Comparison of ENCODE assay signal across 14 cellular contexts in the genomic region with DNA sequence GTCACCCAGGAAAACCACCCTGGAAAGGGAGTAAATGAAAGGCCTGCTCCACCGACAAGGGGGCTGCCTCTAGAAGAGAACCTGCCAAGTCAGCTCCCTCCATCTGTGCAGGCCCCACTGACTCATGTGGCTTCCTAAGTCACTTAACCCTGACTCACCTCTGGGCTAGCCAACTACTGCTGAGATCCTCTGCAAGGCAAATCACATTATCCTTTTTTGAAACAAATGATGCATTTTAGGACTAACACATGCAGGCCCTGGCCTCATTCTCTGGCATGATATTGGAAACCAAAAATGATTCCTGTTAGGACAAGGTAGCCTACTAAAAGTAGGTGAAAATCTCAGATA.
A peak's percentile ranks its signal among the peaks of the same experiment; 100 is the strongest.
DNase-seq lines count a peak whose midpoint lies in the region; ATAC-seq, FAIRE-seq and TF ChIP-seq lines count a peak whose summit lies in the region.
"Had no signal": no experiment of that assay in that cellular context is flagged by ENCODE, and none has a peak within 500 bp of the region (broad histone marks: within the 10 kb centered on the region; RNA-seq: fewer than 3 reads in every experiment).

No MANE protein-coding gene starts in this region.

- H3K9me3 ChIP-seq in MG63 = no peaks in the 10 kb centered on the region
- no peaks in the 10 kb centered on the region; the same call in 2 of the 3 replicates for H3K9me3 ChIP-seq in GM12878 (replicated peaks; ENCODE audit: control insufficient read depth, insufficient read depth, low read length)
- no peaks in the 10 kb centered on the region for H3K9me3 ChIP-seq in Karpas-422 (ENCODE audit: low read length)
- H3K9me3 ChIP-seq: SJSA1 had no signal

- no peaks in the 10 kb centered on the region for H3K9me2 ChIP-seq in Karpas-422 (replicated peaks; ENCODE audit: insufficient read depth, low read length)

- intact Hi-C loops in GM12878 (cut with micrococcal nuclease; ENCODE audit: unreplicated experiment) (no loop called here), posterior vena cava (cut with DNase I) (no loop called here)

- no peak overlapping the region for H3K4me2 ChIP-seq in GM12878 (ENCODE audit: control insufficient read depth, insufficient read depth)
- H3K4me2 ChIP-seq in Karpas-422 (ENCODE audit: low read depth, low read length, poor library complexity, severe bottlenecking) = no peak overlapping the region

- H3K9ac ChIP-seq in GM12878 (ENCODE audit: control insufficient read depth, insufficient read depth, low read length) (no peak overlapping the region), Karpas-422 (ENCODE audit: low read length) (no peak overlapping the region)

- CTCF ChIA-PET in GM12878 (lab: Yijun Ruan, JAX) = no interaction called here

- BruUV-seq in GM12878 (replicated peaks; lab: Mats Ljungman, UMichigan) = no TSS peak

- TF ChIP-seq RAD21 in GM12878 (IDR thresholded peaks at IDR 0.05; ENCODE audit: insufficient read depth, low read depth, low read length) = no peak

- in situ Hi-C loops in Caki2 (cut with HindIII; ENCODE audit: low pct_unique_long_range_greater_than_20kb, low sequenced_read_pairs) = no loop called here
- in situ Hi-C loops in GM12878 (cut with MboI) = no loop called here

- H3K36me3 ChIP-seq in MG63 (no peaks in the 10 kb centered on the region), GM12878 (ENCODE audit: control insufficient read depth in 2 of 2, insufficient read depth in 2 of 2, low read length in 1 of 2) (no peaks in the 10 kb centered on the region), Karpas-422 (ENCODE audit: insufficient read depth, low read length) (no peaks in the 10 kb centered on the region)
- H3K36me3 ChIP-seq: SJSA1 had no signal

- no peak for TF ChIP-seq POLR2A in GM12878 (IDR thresholded peaks at IDR 0.05; ENCODE audit: low read depth, low read length)

- no peaks in the 10 kb centered on the region for H3K4me1 ChIP-seq in GM12878 (ENCODE audit: control insufficient read depth, insufficient read depth, low read length)
- no peaks in the 10 kb centered on the region for H3K4me1 ChIP-seq in Karpas-422 (ENCODE audit: low read length)
- H3K4me1 ChIP-seq: SJSA1 had no signal

- H3K27me3 ChIP-seq in MG63 (no peaks in the 10 kb centered on the region), GM12878 (replicated peaks in 1 of 2; ENCODE audit: control insufficient read depth in 2 of 2, insufficient read depth in 2 of 2, low read length in 1 of 2) (no peaks in the 10 kb centered on the region), Karpas-422 (ENCODE audit: low read length) (no peaks in the 10 kb centered on the region)
- H3K27me3 ChIP-seq: SJSA1 had no signal

- FAIRE-seq in GM12878 (lab: Jason Lieb, UNC) = no peak

- TF ChIP-seq CTCF in GM12878 (IDR thresholded peaks at IDR 0.05 in 2 of 3, conservative IDR thresholded peaks at IDR 0.05 in 1 of 3; ENCODE audit: control insufficient read depth in 2 of 3, extremely low read depth in 1 of 3, insufficient read depth in 1 of 3, low read depth in 3 of 3, low read length in 3 of 3) = no peak

- H3K4me3 ChIP-seq in MG63 = no peak overlapping the region
- no peak overlapping the region for H3K4me3 ChIP-seq in GM12878
- no peak overlapping the region for H3K4me3 ChIP-seq in Karpas-422 (ENCODE audit: low read length)
- H3K4me3 ChIP-seq: SJSA1 had no signal

- DNase-seq in Caki2 (ENCODE audit: low read depth) (peak; percentile 65), MG63 (peak; percentile 96), GM12878 (ENCODE audit: low read depth, low spot score) (no peak), kidney glomerular epithelial cell (lab: John Stamatoyannopoulos, UW) (peak; percentile 64), Karpas-422 (no peak), posterior vena cava (ENCODE audit: low spot score) (no peak)
- DNase-seq: activated CD4-positive, CD25-positive, alpha-beta regulatory T cell; activated T-cell treated with anti-CD3 and anti-CD28 coated beads, Interleukin-2, amount 50 U/mL, for 24 hours; CD8-positive, alpha-beta memory T cell; NCI-H1048; NCI-H510A had no signal

- H3K27ac ChIP-seq in GM12878 (ENCODE audit: control insufficient read depth, insufficient read depth) = no peak overlapping the region
- no peak overlapping the region for H3K27ac ChIP-seq in Karpas-422 (ENCODE audit: low read length)
- H3K27ac ChIP-seq: SJSA1 had no signal

- RAD21 ChIA-PET in GM12878 (lab: Charles Lee; ENCODE audit: unreplicated experiment) = no interaction called here

- no peak overlapping the region for H2AFZ ChIP-seq in GM12878 (ENCODE audit: control insufficient read depth, low read depth, low read length)
- no peak overlapping the region for H2AFZ ChIP-seq in Karpas-422 (ENCODE audit: low read length)

- POLR2A ChIA-PET in GM12878 (lab: Charles Lee) = no interaction called here

- H3K79me2 ChIP-seq in GM12878 (ENCODE audit: control insufficient read depth, insufficient read depth, low read length) (no peaks in the 10 kb centered on the region), Karpas-422 (ENCODE audit: low read length) (no peaks in the 10 kb centered on the region)

- SMC1A ChIA-PET in GM12878 (lab: Charles Lee; ENCODE audit: uncharacterized antibody, unreplicated experiment) = interaction anchor here (1.2 to 1.5 kb wide), 2 partner anchors 9 to 21 kb away, joined by 3 read pairs; no protein-coding TSS in a partner anchor

- WGBS in GM12878 (ENCODE audit: insufficient coverage, insufficient replicate concordance, low lambda C conversion rate, missing lambda C conversion rate) = 89% methylated on average over 1 of the region's 1 CpG

- no peak for TF ChIP-seq EP300 in GM12878 (IDR thresholded peaks at IDR 0.05; ENCODE audit: borderline replicate concordance in 1 of 2, control insufficient read depth in 1 of 2, low read depth in 2 of 2, low read length in 2 of 2)

- peak; percentile 33; the same call in 1 of the 3 replicates for ATAC-seq in GM12878
- no peak for ATAC-seq in GM21717 (IDR thresholded peaks at IDR 0.05; ENCODE audit: unreplicated experiment)
- ATAC-seq in HG03342 (IDR thresholded peaks at IDR 0.05; ENCODE audit: unreplicated experiment) = no peak

- H4K20me1 ChIP-seq in GM12878 (ENCODE audit: control insufficient read depth, insufficient read depth) (no peaks in the 10 kb centered on the region), Karpas-422 (ENCODE audit: insufficient read depth, low read depth, low read length) (no peaks in the 10 kb centered on the region)

TF ChIP-seq in GM12878, 131 proteins besides CTCF, POLR2A, EP300 and RAD21 (continues in another document):
- TF ChIP-seq FOXM1 (IDR thresholded peaks at IDR 0.05; ENCODE audit: low read depth, low read length) = no peak
- TF ChIP-seq, protein P1, sequence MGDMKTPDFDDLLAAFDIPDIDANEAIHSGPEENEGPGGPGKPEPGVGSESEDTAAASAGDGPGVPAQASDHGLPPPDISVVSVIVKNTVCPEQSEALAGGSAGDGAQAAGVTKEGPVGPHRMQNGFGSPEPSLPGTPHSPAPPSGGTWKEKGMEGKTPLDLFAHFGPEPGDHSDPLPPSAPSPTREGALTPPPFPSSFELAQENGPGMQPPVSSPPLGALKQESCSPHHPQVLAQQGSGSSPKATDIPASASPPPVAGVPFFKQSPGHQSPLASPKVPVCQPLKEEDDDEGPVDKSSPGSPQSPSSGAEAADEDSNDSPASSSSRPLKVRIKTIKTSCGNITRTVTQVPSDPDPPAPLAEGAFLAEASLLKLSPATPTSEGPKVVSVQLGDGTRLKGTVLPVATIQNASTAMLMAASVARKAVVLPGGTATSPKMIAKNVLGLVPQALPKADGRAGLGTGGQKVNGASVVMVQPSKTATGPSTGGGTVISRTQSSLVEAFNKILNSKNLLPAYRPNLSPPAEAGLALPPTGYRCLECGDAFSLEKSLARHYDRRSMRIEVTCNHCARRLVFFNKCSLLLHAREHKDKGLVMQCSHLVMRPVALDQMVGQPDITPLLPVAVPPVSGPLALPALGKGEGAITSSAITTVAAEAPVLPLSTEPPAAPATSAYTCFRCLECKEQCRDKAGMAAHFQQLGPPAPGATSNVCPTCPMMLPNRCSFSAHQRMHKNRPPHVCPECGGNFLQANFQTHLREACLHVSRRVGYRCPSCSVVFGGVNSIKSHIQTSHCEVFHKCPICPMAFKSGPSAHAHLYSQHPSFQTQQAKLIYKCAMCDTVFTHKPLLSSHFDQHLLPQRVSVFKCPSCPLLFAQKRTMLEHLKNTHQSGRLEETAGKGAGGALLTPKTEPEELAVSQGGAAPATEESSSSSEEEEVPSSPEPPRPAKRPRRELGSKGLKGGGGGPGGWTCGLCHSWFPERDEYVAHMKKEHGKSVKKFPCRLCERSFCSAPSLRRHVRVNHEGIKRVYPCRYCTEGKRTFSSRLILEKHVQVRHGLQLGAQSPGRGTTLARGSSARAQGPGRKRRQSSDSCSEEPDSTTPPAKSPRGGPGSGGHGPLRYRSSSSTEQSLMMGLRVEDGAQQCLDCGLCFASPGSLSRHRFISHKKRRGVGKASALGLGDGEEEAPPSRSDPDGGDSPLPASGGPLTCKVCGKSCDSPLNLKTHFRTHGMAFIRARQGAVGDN (IDR thresholded peaks at IDR 0.05) = no peak
- TF ChIP-seq, protein P2, sequence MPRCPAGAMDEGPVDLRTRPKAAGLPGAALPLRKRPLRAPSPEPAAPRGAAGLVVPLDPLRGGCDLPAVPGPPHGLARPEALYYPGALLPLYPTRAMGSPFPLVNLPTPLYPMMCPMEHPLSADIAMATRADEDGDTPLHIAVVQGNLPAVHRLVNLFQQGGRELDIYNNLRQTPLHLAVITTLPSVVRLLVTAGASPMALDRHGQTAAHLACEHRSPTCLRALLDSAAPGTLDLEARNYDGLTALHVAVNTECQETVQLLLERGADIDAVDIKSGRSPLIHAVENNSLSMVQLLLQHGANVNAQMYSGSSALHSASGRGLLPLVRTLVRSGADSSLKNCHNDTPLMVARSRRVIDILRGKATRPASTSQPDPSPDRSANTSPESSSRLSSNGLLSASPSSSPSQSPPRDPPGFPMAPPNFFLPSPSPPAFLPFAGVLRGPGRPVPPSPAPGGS (IDR thresholded peaks at IDR 0.05; ENCODE audit: borderline replicate concordance, insufficient read depth, low read depth, low read length, poor library complexity, severe bottlenecking) = no peak
- TF ChIP-seq STAT1 (conservative IDR thresholded peaks at IDR 0.05) = no peak
- TF ChIP-seq IKZF1 (conservative IDR thresholded peaks at IDR 0.05) = no peak
- no peak for TF ChIP-seq MEF2A (IDR thresholded peaks at IDR 0.05; ENCODE audit: insufficient read depth, low read depth, low read length)

Comparison
In these comparisons a context has a peak if more than half of its experiments do, and no peak if none do; other contexts are left out.
1. DNase-seq: peak in Caki2 (single experiment), MG63 (single experiment) and kidney glomerular epithelial cell (single experiment); none in GM12878 (single experiment), Karpas-422 (single experiment) and posterior vena cava (single experiment).